Comparison of ENCODE assay signal across 11 cellular contexts in genomic region chr17:8939496-8940334, GRCh38. TPM values are rescaled to one million over a fixed set of nuclear protein-coding genes. Genes with fewer than 3 reads are reported as not detected.
DNase-seq lines count a peak whose midpoint lies in the region; ATAC-seq and TF ChIP-seq lines count a peak whose summit lies in the region.
"Had no signal": no experiment of that assay in that cellular context is flagged by ENCODE, and none has a peak within 500 bp of the region (broad histone marks: within the 10 kb centered on the region; RNA-seq: fewer than 3 reads in every experiment).

No MANE protein-coding gene starts in this region.

- H3K27me3 ChIP-seq in thyroid gland = no peaks in the 10 kb centered on the region
- H3K27me3 ChIP-seq: ascending aorta, right atrium auricular region had no signal

- CTCF ChIA-PET in WTC11 (lab: Charles Lee) = interaction anchor here (1.0 to 2.4 kb wide), 5 partner anchors 26 to 136 kb away, joined by 3 to 11 read pairs (median 3); partner anchors contain the start of gene PIK3R5

- peaks cover 28% of the 10 kb centered on the region for H3K4me1 Mint-ChIP-seq in WTC11
- peaks cover 51 to 68% (median 60%) of the 10 kb centered on the region in 3 donors for H3K4me1 Mint-ChIP-seq in naive B cell

- intact Hi-C loops in thyroid gland (cut with DNase I) = no loop called here

- H3K9me3 Mint-ChIP-seq in WTC11 (peaks cover 25% of the 10 kb centered on the region), naive B cell (no peaks in the 10 kb centered on the region)

- H3K27ac Mint-ChIP-seq in WTC11 (no peak overlapping the region), naive B cell (peak overlapping the region in 4 of 6 donors; percentile 32 to 82 (median 63))

- no peak overlapping the region for H3K4me3 ChIP-seq in thyroid gland (replicated peaks in 1 of 3)
- H3K4me3 ChIP-seq: ascending aorta, right atrium auricular region had no signal

- H3K27ac ChIP-seq in thyroid gland = no peak overlapping the region
- H3K27ac ChIP-seq: ascending aorta, right atrium auricular region had no signal

- TF ChIP-seq CTCF in GM13976 (IDR thresholded peaks at IDR 0.05; ENCODE audit: borderline replicate concordance, control extremely low read depth, extremely low read depth, insufficient read depth, missing control alignments) (no peak), WTC11 (IDR thresholded peaks at IDR 0.05) (no peak), thyroid gland (IDR thresholded peaks at IDR 0.05) (no peak)

- no peaks in the 10 kb centered on the region for H3K36me3 ChIP-seq in thyroid gland
- H3K36me3 ChIP-seq: ascending aorta, right atrium auricular region had no signal

- peak; percentile 49 for ATAC-seq in GM21723 (IDR thresholded peaks at IDR 0.05; ENCODE audit: unreplicated experiment)
- ATAC-seq in WTC11 = peak; percentile 47; the same call in 1 of the 2 replicates
- ATAC-seq in naive B cell (ENCODE audit: low read depth in 2 of 2) = peak in 1 of 2 donors; percentile 38
- ATAC-seq in GM18873 (IDR thresholded peaks at IDR 0.05; ENCODE audit: low FRiP score, unreplicated experiment) = no peak

- peak; percentile 75 for DNase-seq in GM13976 (ENCODE audit: low spot score)
- DNase-seq in WTC11 (ENCODE audit: low spot score) = no peak
- DNase-seq in naive B cell = no peak
- DNase-seq in NK-92 treated with Interleukin-12 subunit alpha and Interleukin-12 subunit beta, amount 100 ng/mL, for 24 hours (lab: John Stamatoyannopoulos, UW) = no peak
- no peak for DNase-seq in SKM-1 (lab: John Stamatoyannopoulos, UW; ENCODE audit: unreplicated experiment)
- DNase-seq in thyroid gland = no peak

- POLR2A ChIA-PET in WTC11 (lab: Charles Lee) = no interaction called here

- H3K4me3 Mint-ChIP-seq in WTC11 (no peak overlapping the region), naive B cell (peak overlapping the region in 7 of 8 donors; percentile 34 to 61 (median 56))

- no peak for TF ChIP-seq POLR2A in thyroid gland (IDR thresholded peaks at IDR 0.05)

- no peaks in the 10 kb centered on the region for H3K9me3 ChIP-seq in thyroid gland
- H3K9me3 ChIP-seq: right atrium auricular region had no signal

- in situ Hi-C loops in GM13976 (cut with MboI; ENCODE audit: low sequenced_read_pairs, unreplicated experiment) = no loop called here

- peaks cover 9% of the 10 kb centered on the region for H3K36me3 Mint-ChIP-seq in WTC11
- H3K36me3 Mint-ChIP-seq in naive B cell = peaks cover 31 to 34% of the 10 kb centered on the region in 2 donors

- WGBS in thyroid gland, 2 donors = 39 to 58% methylated on average over 12 of the region's 12 CpGs

- no peaks in the 10 kb centered on the region; the same call in 1 of the 2 replicates for H3K27me3 Mint-ChIP-seq in WTC11 (ENCODE audit: low read depth)
- no peaks in the 10 kb centered on the region for H3K27me3 Mint-ChIP-seq in naive B cell

- no peaks in the 10 kb centered on the region for H3K4me1 ChIP-seq in thyroid gland
- H3K4me1 ChIP-seq: ascending aorta, right atrium auricular region had no signal

TF ChIP-seq in WTC11, 78 proteins besides CTCF, POLR2A, EP300 and RAD21:
- no peak for TF ChIP-seq NR1H2 (CRISPR knock-in tag; IDR thresholded peaks at IDR 0.05)
- TF ChIP-seq MYBL2 (CRISPR knock-in tag; IDR thresholded peaks at IDR 0.05) = no peak
- TF ChIP-seq FOXP1 (CRISPR knock-in tag; IDR thresholded peaks at IDR 0.05; ENCODE audit: borderline replicate concordance) = no peak
- no peak for TF ChIP-seq E2F4 (CRISPR knock-in tag; IDR thresholded peaks at IDR 0.05; ENCODE audit: borderline replicate concordance, low read depth)
- TF ChIP-seq TP53 (CRISPR knock-in tag; IDR thresholded peaks at IDR 0.05) = no peak
- no peak for TF ChIP-seq ZNF121 (CRISPR knock-in tag; IDR thresholded peaks at IDR 0.05)

RNA-seq across cellular contexts. Expression of gene PIK3R5, which starts 25.8 kb away (rescaled TPM):
- total RNA-seq in WTC11 (2021) = 5.9 to 7.5 TPM (median 5.9 TPM) in 3 replicates
- polyA plus RNA-seq in naive B cell (ENCODE audit: low read depth in 6 of 6) = 10 to 100 TPM in 3 of 6 donors, 1 to 10 TPM in 3; 9.7 to 24.8 (median 11.7) TPM
- 10 to 100 TPM in 1 of 4 donors, 1 to 10 TPM in 3; 2.3 to 10.6 (median 5.1) TPM for total RNA-seq in thyroid gland
- total RNA-seq: fibroblast of lung had no signal
